8 cellular contexts compared by ENCODE assay signal in the genomic region with DNA sequence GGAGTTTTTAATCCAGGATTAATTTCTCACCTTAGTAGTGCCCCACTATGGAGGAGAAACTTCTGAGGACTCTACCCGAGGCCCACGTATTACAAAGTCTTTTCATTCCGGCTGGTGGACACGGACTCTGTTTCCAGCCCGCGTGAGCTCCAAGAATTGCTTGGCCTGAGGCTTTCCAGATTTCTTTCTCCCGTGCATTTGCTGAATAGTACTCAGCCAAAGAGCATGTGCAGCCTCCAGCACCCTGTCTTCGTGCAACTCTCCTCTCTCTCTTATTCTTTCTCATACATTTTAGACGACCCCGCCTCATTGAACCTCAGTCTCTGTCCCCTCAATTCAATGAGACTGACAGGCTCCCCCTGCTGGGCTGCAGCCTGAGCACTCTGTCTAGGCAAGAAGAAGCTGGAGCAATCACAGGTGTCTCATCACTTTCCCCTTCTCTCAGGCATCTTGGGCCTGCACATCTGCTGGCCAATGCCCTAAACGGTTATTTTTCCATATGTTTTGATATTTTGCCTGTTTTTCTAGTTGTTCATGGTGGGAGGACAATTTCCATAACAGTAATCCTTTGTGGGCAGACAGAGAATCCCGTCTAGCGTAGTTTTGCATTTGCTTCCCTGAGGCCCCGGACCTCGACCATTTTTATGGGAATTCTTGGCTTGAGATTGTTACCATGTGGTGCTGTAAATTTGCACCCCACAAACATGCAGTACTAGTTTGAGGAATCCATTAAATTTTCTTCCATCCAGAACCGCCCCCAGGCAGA. TPM values are rescaled to one million over a fixed set of nuclear protein-coding genes. Genes with fewer than 3 reads are reported as not detected.
DNase-seq lines count a peak whose midpoint lies in the region; ATAC-seq and TF ChIP-seq lines count a peak whose summit lies in the region.

No MANE protein-coding gene starts in this region.

- DNase-seq in NCI-H2196 (lab: John Stamatoyannopoulos, UW; ENCODE audit: unreplicated experiment) = peak; percentile 51
- no peak for DNase-seq in NCI-H2196 treated with DMSO at 0.1 percent for 48 hours (lab: John Stamatoyannopoulos, UW; ENCODE audit: unreplicated experiment)
- DNase-seq in LoVo (ENCODE audit: low spot score) = peak; percentile 49
- peak; percentile 64 for DNase-seq in MCF 10A (ENCODE audit: unreplicated experiment)
- DNase-seq in left colon = peak; percentile 58 to 86
- DNase-seq in stimulated activated CD4-positive, alpha-beta T cell treated with anti-CD3 and anti-CD28 coated beads, Interleukin-4, amount 100 ng/mL, for 1 hour = peak; percentile 75

- CTCF ChIA-PET in MCF 10A (lab: Yijun Ruan, JAX) = interaction anchor here (0.5 to 1.8 kb wide), 33 partner anchors 8 to 240 kb away, joined by 3 to 8 read pairs (median 3); no protein-coding TSS in a partner anchor

- ATAC-seq in left colon = peak; percentile 75
- ATAC-seq in GM21528 (IDR thresholded peaks at IDR 0.05; ENCODE audit: low FRiP score, unreplicated experiment) = no peak

- H3K9me3 Mint-ChIP-seq in MCF 10A (ENCODE audit: unreplicated experiment) = no peaks in the 10 kb centered on the region

- POLR2A ChIA-PET in MCF 10A (lab: Yijun Ruan, JAX) = interaction anchor here (1.4 to 1.5 kb wide), 2 partner anchors 48 to 184 kb away, joined by 4 to 5 read pairs; no protein-coding TSS in a partner anchor

- H3K27me3 Mint-ChIP-seq in MCF 10A (ENCODE audit: insufficient read depth, unreplicated experiment) = no peaks in the 10 kb centered on the region

- BruUV-seq in MCF 10A (replicated peaks; lab: Mats Ljungman, UMichigan) = no TSS peak

- TF ChIP-seq CTCF in VCaP (conservative IDR thresholded peaks at IDR 0.05) (peak; percentile 83), MCF 10A (IDR thresholded peaks at IDR 0.05; ENCODE audit: unreplicated experiment) (peak; percentile 59)

- peaks cover 6% of the 10 kb centered on the region for H3K4me1 Mint-ChIP-seq in MCF 10A (ENCODE audit: insufficient read depth, unreplicated experiment)

- intact Hi-C loops in MCF 10A (cut with micrococcal nuclease) = loop anchor here (2.0 kb wide), 2 partner anchors 130 to 184 kb away; partner anchors contain the start of gene MYL12A
- intact Hi-C loops in left colon (cut with DNase I, micrococcal nuclease) = loop anchor here in 1 of 2 donors (2.0 kb wide), 1 partner anchor 130 kb away; no protein-coding TSS in a partner anchor

- no peak overlapping the region for H3K4me3 Mint-ChIP-seq in MCF 10A (ENCODE audit: unreplicated experiment)

- H3K27ac Mint-ChIP-seq in MCF 10A (ENCODE audit: low read depth, unreplicated experiment) = no peak overlapping the region

- peaks cover 4% of the 10 kb centered on the region for H3K36me3 Mint-ChIP-seq in MCF 10A (ENCODE audit: insufficient read depth, unreplicated experiment)

- H3K27ac ChIP-seq in VCaP = no peak overlapping the region

RNA-seq across cellular contexts. Expression of gene LPIN2, which starts 50.0 kb away (rescaled TPM):
- 13.1 and 15.9 TPM in 2 replicates for total RNA-seq in MCF 10A (2022)
- 10 to 100 TPM; 40.5 to 58.5 TPM for total RNA-seq in left colon
